ENCODE assay signal across 8 cellular contexts in the genomic region with DNA sequence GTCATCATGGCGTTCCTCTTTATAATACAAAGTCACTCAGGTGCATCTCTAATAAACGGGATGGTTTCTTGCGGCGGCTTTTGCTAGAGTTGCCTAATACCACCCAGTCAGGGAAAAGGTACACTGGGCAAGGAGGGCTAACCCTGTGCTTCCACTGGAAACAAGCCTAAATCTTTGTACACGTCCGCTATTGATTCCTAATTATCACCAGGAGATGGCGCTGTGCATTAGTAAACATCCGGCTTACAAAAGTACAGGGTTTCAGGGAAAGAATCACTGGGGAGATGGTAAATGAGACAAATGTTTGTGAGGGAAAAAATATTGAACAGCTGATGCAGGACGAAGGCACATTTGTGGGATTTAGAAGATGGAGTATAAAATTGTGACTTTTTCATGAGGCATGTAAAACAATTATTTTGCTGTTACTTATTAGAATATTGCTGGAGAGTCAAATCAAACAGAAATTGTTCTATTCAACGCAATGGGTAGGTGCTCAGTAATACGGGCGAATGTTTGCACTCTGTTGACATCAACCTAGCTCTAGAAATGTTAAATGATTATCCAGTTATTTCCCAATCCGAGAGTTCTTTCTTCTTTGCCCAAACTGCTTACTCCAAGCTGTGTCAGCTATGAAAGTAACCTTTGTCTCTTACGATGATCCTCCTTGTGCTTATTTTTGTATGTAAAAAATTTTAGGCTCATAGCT. TPM values are rescaled to one million over a fixed set of nuclear protein-coding genes. Genes with fewer than 3 reads are reported as not detected.
DNase-seq lines count a peak whose midpoint lies in the region; ATAC-seq lines count a peak whose summit lies in the region.

No MANE protein-coding gene starts in this region.

- peaks cover 7% of the 10 kb centered on the region for H3K27me3 Mint-ChIP-seq in activated T-cell treated with anti-CD3 and anti-CD28 coated beads, Interleukin-2, amount 50 U/mL, for 4 hours (ENCODE audit: low read depth)

- H3K4me3 Mint-ChIP-seq in activated T-cell treated with anti-CD3 and anti-CD28 coated beads, Interleukin-2, amount 50 U/mL, for 4 hours, result no peak overlapping the region

- H3K36me3 Mint-ChIP-seq in activated T-cell treated with anti-CD3 and anti-CD28 coated beads, Interleukin-2, amount 50 U/mL, for 4 hours (ENCODE audit: insufficient read depth), result no peaks in the 10 kb centered on the region

- H3K9me3 Mint-ChIP-seq in activated T-cell treated with anti-CD3 and anti-CD28 coated beads, Interleukin-2, amount 50 U/mL, for 4 hours, result peaks cover 2% of the 10 kb centered on the region

- ATAC-seq in GM18907 (IDR thresholded peaks at IDR 0.05; ENCODE audit: unreplicated experiment) (peak; percentile 80), HG03439 (IDR thresholded peaks at IDR 0.05; ENCODE audit: unreplicated experiment) (peak; percentile 72)
- ATAC-seq in activated T-cell treated with anti-CD3 and anti-CD28 coated beads, Interleukin-2, amount 50 U/mL, for 4 hours, result no peak

- H3K4me1 Mint-ChIP-seq in activated T-cell treated with anti-CD3 and anti-CD28 coated beads, Interleukin-2, amount 50 U/mL, for 4 hours (ENCODE audit: low read depth), result no peaks in the 10 kb centered on the region

- DNase-seq in CD1c-positive myeloid dendritic cell (ENCODE audit: extremely low spot score) (peak; percentile 57), NCI-H82 (lab: John Stamatoyannopoulos, UW) (peak; percentile 91), cerebellum (ENCODE audit: low spot score) (peak; percentile 4), medulla oblongata (ENCODE audit: extremely low spot score) (peak; percentile 86), NCI-H187 treated with DMSO at 0.1 percent for 48 hours (lab: John Stamatoyannopoulos, UW) (no peak)
- DNase-seq in activated T-cell treated with anti-CD3 and anti-CD28 coated beads, Interleukin-2, amount 50 U/mL, for 4 hours, result no peak

RNA-seq across cellular contexts. Expression of a gene that starts 50.6 kb away (rescaled TPM):
- total RNA-seq in cerebellum, result 0.82 TPM
- total RNA-seq in activated T-cell treated with anti-CD3 and anti-CD28 coated beads, Interleukin-2, amount 50 U/mL, for 4 hours, result not detected

Comparison
In these comparisons a context has a peak if more than half of its experiments do, and no peak if none do; other contexts are left out.
1. DNase-seq: peak in CD1c-positive myeloid dendritic cell (single experiment), NCI-H82 (single experiment), cerebellum (single experiment) and medulla oblongata (single experiment); none in NCI-H187 treated with DMSO at 0.1 percent for 48 hours (single experiment) and activated T-cell treated with anti-CD3 and anti-CD28 coated beads, Interleukin-2, amount 50 U/mL, for 4 hours (single experiment).
2. ATAC-seq: peak in GM18907 (single experiment) and HG03439 (single experiment); none in activated T-cell treated with anti-CD3 and anti-CD28 coated beads, Interleukin-2, amount 50 U/mL, for 4 hours (0 of 2).